ENCODE assay signal across 32 cellular contexts in the genomic region with DNA sequence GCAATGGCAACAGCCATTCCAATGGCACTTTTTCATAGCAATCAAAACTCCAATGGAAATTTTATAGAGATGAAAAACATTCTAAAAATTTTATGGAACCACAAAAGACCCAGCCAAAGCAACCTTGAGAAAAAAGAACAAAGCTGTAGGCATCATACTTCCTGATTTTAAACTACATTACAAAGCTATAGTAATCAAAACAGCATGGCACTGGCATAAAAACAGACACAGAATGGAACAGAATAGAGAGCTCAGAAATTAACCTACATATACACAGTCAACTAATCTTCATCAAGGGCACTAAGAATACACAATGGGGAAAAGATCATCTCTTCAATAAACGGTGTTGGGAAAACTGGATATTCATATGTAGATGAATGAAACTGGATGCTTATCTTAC.
"Had no signal": no experiment of that assay in that cellular context is flagged by ENCODE, and none has a peak within 500 bp of the region (broad histone marks: within the 10 kb centered on the region; RNA-seq: fewer than 3 reads in every experiment).

No MANE protein-coding gene starts in this region.

- H3K36me3 ChIP-seq: adrenal gland, ascending aorta, brain microvascular endothelial cell, breast epithelium, cardiac muscle cell had no signal

- H3K4me3 ChIP-seq: adrenal gland, ascending aorta, body of pancreas, breast epithelium, cardiac muscle cell had no signal

- H3K27ac ChIP-seq: adrenal gland, ascending aorta, body of pancreas, brain microvascular endothelial cell, breast epithelium, cardiac muscle cell had no signal

- H3K27me3 ChIP-seq: adrenal gland, ascending aorta, body of pancreas, brain microvascular endothelial cell, cardiac muscle cell had no signal

- DNase-seq: activated effector memory CD4-positive, alpha-beta T cell treated with anti-CD3 and anti-CD28 coated beads, Interleukin-2, amount 50 U/mL, for 16 hours; activated effector memory CD4-positive, alpha-beta T cell treated with Interleukin-2 at 50 U/mL for 16 hours; activated gamma-delta T cell; activated gamma-delta T cell treated with Interleukin-2 at 50 U/mL for 16 hours; activated naive CD4-positive, alpha-beta T cell; activated naive CD4-positive, alpha-beta T cell treated with anti-CD3 and anti-CD28 coated beads for 36 hours; activated naive CD4-positive, alpha-beta T cell treated with anti-CD3 and anti-CD28 coated beads, Interleukin-2, amount 10 ng/mL, durations not matched to agents 7 days and 5 days; activated naive CD4-positive, alpha-beta T cell treated with anti-CD3 and anti-CD28 coated beads, Interleukin-2, amount 50 U/mL, for 16 hours; activated naive CD4-positive, alpha-beta T cell treated with Interleukin-2 at 50 U/mL for 16 hours; activated naive CD8-positive, alpha-beta T cell treated with anti-CD3 and anti-CD28 coated beads for 36 hours; activated naive CD8-positive, alpha-beta T cell treated with anti-CD3 and anti-CD28 coated beads, Interleukin-2, amount 10 ng/mL, durations not matched to agents 7 days and 5 days; activated naive CD8-positive, alpha-beta T cell treated with anti-CD3 and anti-CD28 coated beads, Interleukin-2, amount 50 U/mL, for 24 hours; activated T-cell treated with anti-CD3 and anti-CD28 coated beads, Interleukin-2, amount 50 U/mL, for 4 hours; activated T-cell treated with anti-CD3 and anti-CD28 coated beads, Interleukin-2, amount 50 U/mL, for 48 hours; activated T-cell treated with anti-CD3 and anti-CD28 coated beads, Interleukin-2, amount 50 U/mL, for 72 hours; adrenal gland; amniotic stem cell; amygdala; anterior cingulate cortex; aorta; body of pancreas; brain microvascular endothelial cell; caudate nucleus; central memory CD4-positive, alpha-beta T cell; cerebellar nuclear complex had no signal

- H3K4me1 ChIP-seq: adrenal gland, ascending aorta, body of pancreas, breast epithelium had no signal

- FAIRE-seq: astrocyte, bronchial epithelial cell had no signal

- ATAC-seq: activated naive CD4-positive, alpha-beta T cell treated with anti-CD3 and anti-CD28 coated beads, Interleukin-2, amount 50 U/mL, for 72 hours; activated naive CD8-positive, alpha-beta T cell treated with anti-CD3 and anti-CD28 coated beads, Interleukin-2, amount 50 U/mL, for 24 hours; activated T-cell treated with anti-CD3 and anti-CD28 coated beads, Interleukin-2, amount 50 U/mL, for 4 hours; activated T-cell treated with anti-CD3 and anti-CD28 coated beads, Interleukin-2, amount 50 U/mL, for 72 hours; activated T-helper 17 cell treated with anti-CD3 and anti-CD28 coated beads, Interleukin-2, amount 50 U/mL, for 72 hours; body of pancreas had no signal
